Comparison of ENCODE assay signal across 8 cellular contexts in genomic region chr9:470795-471194, GRCh38. TPM values are rescaled to one million over a fixed set of nuclear protein-coding genes. Genes with fewer than 3 reads are reported as not detected.
A peak's percentile ranks its signal among the peaks of the same experiment; 100 is the strongest.
DNase-seq lines count a peak whose midpoint lies in the region; ATAC-seq, FAIRE-seq and TF ChIP-seq lines count a peak whose summit lies in the region.

No MANE protein-coding gene starts in this region.

- no peak for TF ChIP-seq CTCF in SU-DHL-6 (IDR thresholded peaks at IDR 0.05; ENCODE audit: insufficient read depth, low read length, poor library complexity, severe bottlenecking)
- TF ChIP-seq CTCF in right atrium auricular region (IDR thresholded peaks at IDR 0.05), result no peak
- TF ChIP-seq CTCF in D721Med (IDR thresholded peaks at IDR 0.05; ENCODE audit: insufficient read depth, missing control alignments), result no peak

- ATAC-seq in HG02763 (IDR thresholded peaks at IDR 0.05; ENCODE audit: unreplicated experiment), result no peak

- DNase-seq in H7 (no peak), right atrium auricular region (ENCODE audit: low spot score) (no peak), HPDE6-E6E7 (ENCODE audit: extremely low spot score) (no peak), SKM-1 treated with dmso at 0.1 percent for 144 hours (lab: John Stamatoyannopoulos, UW; ENCODE audit: unreplicated experiment) (no peak), D721Med (ENCODE audit: insufficient read length, low spot score) (no peak)

- H3K4me2 ChIP-seq in SU-DHL-6 (ENCODE audit: low read depth, low read length, poor library complexity, severe bottlenecking), result peak overlapping the region; percentile 86
- H3K4me2 ChIP-seq in skeletal muscle satellite cell (ENCODE audit: low read length), result peak overlapping the region; percentile 94

- H3K9ac ChIP-seq in SU-DHL-6 (ENCODE audit: low read length) (peak overlapping the region; percentile 66), skeletal muscle satellite cell (ENCODE audit: low read depth, low read length) (no peak overlapping the region)

- peaks cover 3% of the 10 kb centered on the region for H3K27me3 ChIP-seq in H7 (ENCODE audit: control insufficient read depth, insufficient read depth, low read length)
- H3K27me3 ChIP-seq in SU-DHL-6 (ENCODE audit: low read length), result no peaks in the 10 kb centered on the region
- no peaks in the 10 kb centered on the region for H3K27me3 ChIP-seq in right atrium auricular region
- no peaks in the 10 kb centered on the region for H3K27me3 ChIP-seq in skeletal muscle satellite cell (ENCODE audit: control insufficient read depth, insufficient read depth, low read length)

- H4K20me1 ChIP-seq in SU-DHL-6 (ENCODE audit: low read depth, low read length), result no peaks in the 10 kb centered on the region

- peak overlapping the region; percentile 38 for H3K4me3 ChIP-seq in H7 (ENCODE audit: insufficient read depth, low read depth, low read length)
- H3K4me3 ChIP-seq in SU-DHL-6 (ENCODE audit: insufficient read depth, low read length, poor library complexity, severe bottlenecking), result peak overlapping the region; percentile 61
- peak overlapping the region; percentile 52 to 59 for H3K4me3 ChIP-seq in right atrium auricular region
- H3K4me3 ChIP-seq in skeletal muscle satellite cell (ENCODE audit: low read length), result peak overlapping the region; percentile 79

- peaks cover 0 to 23% of the 10 kb centered on the region in 2 donors for H3K4me1 ChIP-seq in right atrium auricular region
- peaks cover 11% of the 10 kb centered on the region for H3K4me1 ChIP-seq in skeletal muscle satellite cell (ENCODE audit: control insufficient read depth, insufficient read depth, low read length)

- H3K9me3 ChIP-seq in SU-DHL-6 (ENCODE audit: insufficient read depth, low read length) (no peaks in the 10 kb centered on the region), right atrium auricular region (no peaks in the 10 kb centered on the region), skeletal muscle satellite cell (replicated peaks; ENCODE audit: low read length) (no peaks in the 10 kb centered on the region)

- H3K79me2 ChIP-seq in SU-DHL-6 (ENCODE audit: insufficient read depth, low read length), result peaks cover 9% of the 10 kb centered on the region; the same call in 1 of the 2 replicates

- no peaks in the 10 kb centered on the region for H3K9me2 ChIP-seq in SU-DHL-6 (replicated peaks; ENCODE audit: insufficient read depth, low read length)

- no peaks in the 10 kb centered on the region; the same call in 1 of the 2 replicates for H3K36me3 ChIP-seq in H7 (replicated peaks; ENCODE audit: control insufficient read depth, insufficient read depth, low read length)
- peaks cover 2% of the 10 kb centered on the region; the same call in 1 of the 2 replicates for H3K36me3 ChIP-seq in SU-DHL-6 (ENCODE audit: low read length)
- no peaks in the 10 kb centered on the region for H3K36me3 ChIP-seq in right atrium auricular region
- H3K36me3 ChIP-seq in skeletal muscle satellite cell (ENCODE audit: insufficient read depth, low read length), result no peaks in the 10 kb centered on the region

- H2AFZ ChIP-seq in SU-DHL-6 (ENCODE audit: low read depth, low read length, severe bottlenecking), result peak overlapping the region; percentile 16

- H3F3A ChIP-seq in SU-DHL-6 (ENCODE audit: insufficient read depth), result peaks cover 15% of the 10 kb centered on the region

- peak overlapping the region; percentile 47 for H3K27ac ChIP-seq in SU-DHL-6 (ENCODE audit: low read depth, low read length)
- H3K27ac ChIP-seq in right atrium auricular region, result peak overlapping the region; percentile 72 to 84

- FAIRE-seq in D721Med (lab: Jason Lieb, UNC), result no peak

RNA-seq across cellular contexts. Expression of gene KANK1, which starts 33.7 kb away (rescaled TPM):
- total RNA-seq in H7 (2014; rRNA removed; shearing (Covaris generic)), result 16.1 and 20.6 TPM in 2 replicates
- total RNA-seq in right atrium auricular region, result 100 to 1,000 TPM; 164 to 166 TPM
- 14.2 and 22.3 TPM in 2 replicates for total RNA-seq in skeletal muscle satellite cell (2012; rRNA removed)
